In genomic region chr9:104586496-104587180, GRCh38 we compare ENCODE assay signal across 27 cellular contexts. TPM values are rescaled to one million over a fixed set of nuclear protein-coding genes. Genes with fewer than 3 reads are reported as not detected.
DNase-seq lines count a peak whose midpoint lies in the region; ATAC-seq and TF ChIP-seq lines count a peak whose summit lies in the region.
"Had no signal": no experiment of that assay in that cellular context is flagged by ENCODE, and none has a peak within 500 bp of the region (broad histone marks: within the 10 kb centered on the region; RNA-seq: fewer than 3 reads in every experiment).

No MANE protein-coding gene starts in this region.

- DNase-seq in A673 (ENCODE audit: low spot score) (peak; percentile 17), GM23248 (peak; percentile 77), cardiac fibroblast (ENCODE audit: low read depth in 2 of 2) (peak; percentile 20 to 54), right cardiac atrium (peak in 2 of 3 donors; percentile 16 to 19), T-helper 2 cell (no peak), SK-N-SH (no peak)
- DNase-seq: activated CD4-positive, alpha-beta T cell treated with anti-CD3 and anti-CD28 coated beads, Interleukin-2, amount 50 U/mL, for 4 hours; activated gamma-delta T cell treated with Interleukin-2 at 50 U/mL for 16 hours; CD4-positive, alpha-beta memory T cell; effector memory CD8-positive, alpha-beta T cell; HFFc6; hypothalamus; kidney; NCI-H1048; NCI-H2029 treated with DMSO at 0.1 percent for 48 hours; nephron progenitor cell; stimulated activated CD4-positive, alpha-beta T cell treated with anti-CD3 and anti-CD28 coated beads, Interleukin-15, amount 100 ng/mL, for 24 hours; T-cell had no signal

- no peaks in the 10 kb centered on the region for H3K4me1 ChIP-seq in A673 (ENCODE audit: insufficient read depth, low read length, poor library complexity, severe bottlenecking)
- H3K4me1 ChIP-seq in GM23248 (ENCODE audit: insufficient read depth): peaks cover 17% of the 10 kb centered on the region
- H3K4me1 ChIP-seq in right cardiac atrium (ENCODE audit: control insufficient read depth, insufficient read depth, low read length): no peaks in the 10 kb centered on the region
- no peaks in the 10 kb centered on the region for H3K4me1 ChIP-seq in SK-N-SH (ENCODE audit: control insufficient read depth in 1 of 2, insufficient read depth in 2 of 2, low read depth in 1 of 2, low read length in 1 of 2)

- no peak overlapping the region for H3K27ac ChIP-seq in A673 (ENCODE audit: low read depth, low read length, poor library complexity, severe bottlenecking)
- peak overlapping the region; percentile 84 for H3K27ac ChIP-seq in GM23248
- no peak overlapping the region for H3K27ac ChIP-seq in right cardiac atrium (ENCODE audit: low read length)
- no peak overlapping the region for H3K27ac ChIP-seq in SK-N-SH (ENCODE audit: low read depth in 2 of 2, low read length in 1 of 2)
- H3K27ac ChIP-seq: thoracic aorta had no signal

- H3K4me2 ChIP-seq in GM23248 (ENCODE audit: unreplicated experiment) (peak overlapping the region; percentile 38), SK-N-SH (no peak overlapping the region)

- no peak for TF ChIP-seq EP300 in SK-N-SH (IDR thresholded peaks at IDR 0.05; ENCODE audit: borderline replicate concordance in 1 of 2, low read depth in 1 of 2, low read length in 1 of 2)

- H3K9me2 ChIP-seq in GM23248 (ENCODE audit: insufficient read depth) (no peaks in the 10 kb centered on the region), SK-N-SH (no peaks in the 10 kb centered on the region)

- BruUV-seq in A673 (replicated peaks; lab: Mats Ljungman, UMichigan): no TSS peak

- peak in 1 of 2 donors; percentile 61 for ATAC-seq in right cardiac atrium
- ATAC-seq in GM21576 (IDR thresholded peaks at IDR 0.05; ENCODE audit: unreplicated experiment): no peak
- ATAC-seq in GM21619 (IDR thresholded peaks at IDR 0.05; ENCODE audit: unreplicated experiment): no peak
- ATAC-seq: effector memory CD8-positive, alpha-beta T cell; K562; stimulated activated effector memory CD8-positive, alpha-beta T cell treated with anti-CD3 and anti-CD28 coated beads, Interleukin-12 subunit alpha, Interleukin-12 subunit beta, amount 100 ng/mL, for 72 hours; T-cell had no signal

- in situ Hi-C loops in GM23248 (cut with MboI): no loop called here

- WGBS in GM23248 (ENCODE audit: low coverage in 1 of 2, low lambda C conversion rate in 2 of 2, missing lambda C conversion rate in 2 of 2), 2 experiments: 0% methylated on average over 1 of the region's 1 CpG
- 57% methylated on average over 1 of the region's 1 CpG for WGBS in right cardiac atrium
- 9% methylated on average over 1 of the region's 1 CpG for WGBS in SK-N-SH (ENCODE audit: low lambda C conversion rate)

- H3K27me3 ChIP-seq in A673 (replicated peaks; ENCODE audit: insufficient read depth, low read depth, low read length, poor library complexity): no peaks in the 10 kb centered on the region
- H3K27me3 ChIP-seq in GM23248 (replicated peaks; ENCODE audit: insufficient read depth): no peaks in the 10 kb centered on the region
- no peaks in the 10 kb centered on the region for H3K27me3 ChIP-seq in right cardiac atrium (ENCODE audit: control insufficient read depth, insufficient read depth)
- no peaks in the 10 kb centered on the region for H3K27me3 ChIP-seq in SK-N-SH (ENCODE audit: insufficient read depth)

- H3K36me3 ChIP-seq in A673 (ENCODE audit: insufficient read depth, low read length, poor library complexity, severe bottlenecking) (no peaks in the 10 kb centered on the region), GM23248 (ENCODE audit: low read depth) (no peaks in the 10 kb centered on the region), SK-N-SH (replicated peaks in 1 of 2; ENCODE audit: control insufficient read depth in 1 of 2, insufficient read depth in 2 of 2, low read length in 1 of 2) (no peaks in the 10 kb centered on the region)
- H3K36me3 ChIP-seq: thoracic aorta had no signal

- intact Hi-C loops in A673 (cut with micrococcal nuclease; ENCODE audit: unreplicated experiment) (no loop called here), right cardiac atrium (cut with DNase I) (no loop called here)

- H3K9ac ChIP-seq in GM23248 (peak overlapping the region; percentile 57), SK-N-SH (no peak overlapping the region)

- CTCF ChIA-PET in A673 (lab: Charles Lee) (no interaction called here), SK-N-SH (lab: Yijun Ruan, JAX) (no interaction called here)

- POLR2A ChIA-PET in A673 (lab: Charles Lee; ENCODE audit: low non-redundant PET): no interaction called here
- POLR2A ChIA-PET in SK-N-SH (lab: Yijun Ruan, JAX): no interaction called here

- H3F3A ChIP-seq in GM23248 (ENCODE audit: insufficient read depth): peaks cover 8% of the 10 kb centered on the region; the same call in 1 of the 2 replicates
- H3F3A ChIP-seq in SK-N-SH (replicated peaks; ENCODE audit: insufficient read depth): no peaks in the 10 kb centered on the region

- H2AFZ ChIP-seq in GM23248 (peak overlapping the region; percentile 13; the same call in 1 of the 2 replicates), SK-N-SH (ENCODE audit: low read depth) (no peak overlapping the region)

- no peak overlapping the region for H3K4me3 ChIP-seq in A673 (ENCODE audit: low read depth, low read length, poor library complexity, severe bottlenecking)
- no peak overlapping the region for H3K4me3 ChIP-seq in GM23248
- H3K4me3 ChIP-seq in cardiac fibroblast (replicated peaks in 1 of 2; ENCODE audit: low read depth in 2 of 2, low read length in 2 of 2): no peak overlapping the region
- no peak overlapping the region for H3K4me3 ChIP-seq in right cardiac atrium (ENCODE audit: low read length)
- no peak overlapping the region for H3K4me3 ChIP-seq in SK-N-SH (ENCODE audit: low read depth in 2 of 2, low read length in 1 of 2)
- H3K4me3 ChIP-seq: K562, thoracic aorta had no signal

- no peaks in the 10 kb centered on the region for H3K9me3 ChIP-seq in A673 (ENCODE audit: low read depth, low read length, poor library complexity, severe bottlenecking)
- H3K9me3 ChIP-seq in GM23248 (ENCODE audit: low read depth): no peaks in the 10 kb centered on the region
- no peaks in the 10 kb centered on the region for H3K9me3 ChIP-seq in right cardiac atrium (ENCODE audit: control insufficient read depth, low read length)
- H3K9me3 ChIP-seq in SK-N-SH: no peaks in the 10 kb centered on the region
- H3K9me3 ChIP-seq: thoracic aorta had no signal

- no peak for TF ChIP-seq CTCF in A673 (conservative IDR thresholded peaks at IDR 0.05; ENCODE audit: low read depth, low read length)
- TF ChIP-seq CTCF in cardiac fibroblast (IDR thresholded peaks at IDR 0.05; ENCODE audit: low read depth, low read length): no peak
- no peak for TF ChIP-seq CTCF in SK-N-SH (IDR thresholded peaks at IDR 0.05)

- TF ChIP-seq RAD21 in SK-N-SH (IDR thresholded peaks at IDR 0.05; ENCODE audit: low read length): no peak

- H4K20me1 ChIP-seq in GM23248 (ENCODE audit: insufficient read depth) (no peaks in the 10 kb centered on the region), SK-N-SH (ENCODE audit: insufficient read depth) (no peaks in the 10 kb centered on the region)

- H3K79me2 ChIP-seq in GM23248 (ENCODE audit: insufficient read depth) (no peaks in the 10 kb centered on the region), SK-N-SH (ENCODE audit: insufficient read depth) (no peaks in the 10 kb centered on the region)

TF ChIP-seq in SK-N-SH, 30 proteins besides CTCF, POLR2A, EP300 and RAD21 (continues in another document):
- TF ChIP-seq USF1 (IDR thresholded peaks at IDR 0.05; ENCODE audit: borderline replicate concordance, low read depth) (no peak), ELF1 (IDR thresholded peaks at IDR 0.05) (no peak)

RNA-seq across cellular contexts. Expression of gene OR13C5, which starts 12.6 kb away (rescaled TPM):
- total RNA-seq in A673 (2021): not detected in 2 replicates
- total RNA-seq in GM23248 (2014; rRNA removed; shearing (Covaris generic)): not detected in 2 replicates
- polyA plus RNA-seq in GM23248 (2016; fragmentation: Nextera tagmentation; extraction: Ambion mirVana): not detected in 2 replicates
- not detected for total RNA-seq in right cardiac atrium
- not detected for polyA plus RNA-seq in right cardiac atrium
- polyA plus RNA-seq in SK-N-SH (2012; rRNA removed): not detected in 2 replicates
- not detected in 2 replicates for polyA plus RNA-seq in SK-N-SH (2012; cell fraction: cytosol; rRNA removed)
- not detected in 2 replicates for polyA plus RNA-seq in SK-N-SH (2012; cell fraction: nucleus; rRNA removed)
- total RNA-seq: CD4-positive, alpha-beta memory T cell; fibroblast of lung; HFFc6; K562; kidney; NCI-H460; progenitor cell of endocrine pancreas; T-cell; thoracic aorta had no signal
- polyA plus RNA-seq: CD4-positive, alpha-beta memory T cell; fibroblast of lung; K562 had no signal

RNA-seq across cellular contexts. Expression of gene OR13C8, which starts 17.7 kb away (rescaled TPM):
- total RNA-seq in A673 (2021) (not detected in 2 replicates), right cardiac atrium (not detected)
- total RNA-seq in GM23248 (2014; rRNA removed; shearing (Covaris generic)): not detected in 2 replicates
- polyA plus RNA-seq in GM23248 (2016; fragmentation: Nextera tagmentation; extraction: Ambion mirVana) (not detected in 2 replicates), right cardiac atrium (not detected), SK-N-SH (2012; rRNA removed) (not detected in 2 replicates)
- polyA plus RNA-seq in SK-N-SH (2012; cell fraction: cytosol; rRNA removed): not detected in 2 replicates
- polyA plus RNA-seq in SK-N-SH (2012; cell fraction: nucleus; rRNA removed): not detected in 2 replicates
- total RNA-seq: CD4-positive, alpha-beta memory T cell; cerebellum; fibroblast of lung; HFFc6; K562; kidney; NCI-H460; progenitor cell of endocrine pancreas; T-cell; thoracic aorta had no signal
- polyA plus RNA-seq: CD4-positive, alpha-beta memory T cell; fibroblast of lung; K562 had no signal

RNA-seq across cellular contexts. Expression of gene OR13C2, which starts 18.8 kb away (rescaled TPM):
- total RNA-seq in A673 (2021) (not detected in 2 replicates), right cardiac atrium (not detected)
- not detected in 2 replicates for total RNA-seq in GM23248 (2014; rRNA removed; shearing (Covaris generic))
- polyA plus RNA-seq in GM23248 (2016; fragmentation: Nextera tagmentation; extraction: Ambion mirVana) (not detected in 2 replicates), right cardiac atrium (not detected), SK-N-SH (2012; rRNA removed) (not detected in 2 replicates)
- polyA plus RNA-seq in SK-N-SH (2012; cell fraction: cytosol; rRNA removed): not detected in 2 replicates
- polyA plus RNA-seq in SK-N-SH (2012; cell fraction: nucleus; rRNA removed): not detected in 2 replicates
- total RNA-seq: CD4-positive, alpha-beta memory T cell; fibroblast of lung; HFFc6; K562; kidney; NCI-H460; T-cell; thoracic aorta had no signal
- polyA plus RNA-seq: CD4-positive, alpha-beta memory T cell; fibroblast of lung; K562 had no signal

RNA-seq across cellular contexts. Expression of gene OR13C9, which starts 31.4 kb away (rescaled TPM):
- not detected in 2 replicates for total RNA-seq in A673 (2021)
- total RNA-seq in GM23248 (2014; rRNA removed; shearing (Covaris generic)): not detected in 2 replicates
- not detected in 2 replicates for polyA plus RNA-seq in GM23248 (2016; fragmentation: Nextera tagmentation; extraction: Ambion mirVana)
- total RNA-seq in right cardiac atrium: not detected
- polyA plus RNA-seq in right cardiac atrium: not detected
- polyA plus RNA-seq in SK-N-SH (2012; rRNA removed): not detected in 2 replicates
- polyA plus RNA-seq in SK-N-SH (2012; cell fraction: cytosol; rRNA removed): not detected in 2 replicates
- polyA plus RNA-seq in SK-N-SH (2012; cell fraction: nucleus; rRNA removed): not detected in 2 replicates
- total RNA-seq: CD4-positive, alpha-beta memory T cell; fibroblast of lung; HFFc6; K562; kidney; NCI-H460; T-cell; thoracic aorta had no signal
- polyA plus RNA-seq: CD4-positive, alpha-beta memory T cell; fibroblast of lung; K562 had no signal

RNA-seq across cellular contexts. Expression of gene OR13C3, which starts 50.0 kb away (rescaled TPM):
- total RNA-seq in A673 (2021) (not detected in 2 replicates), right cardiac atrium (not detected)
- not detected in 2 replicates for total RNA-seq in GM23248 (2014; rRNA removed; shearing (Covaris generic))
- polyA plus RNA-seq in GM23248 (2016; fragmentation: Nextera tagmentation; extraction: Ambion mirVana) (not detected in 2 replicates), right cardiac atrium (not detected), SK-N-SH (2012; rRNA removed) (not detected in 2 replicates)
- not detected in 2 replicates for polyA plus RNA-seq in SK-N-SH (2012; cell fraction: cytosol; rRNA removed)
- not detected in 2 replicates for polyA plus RNA-seq in SK-N-SH (2012; cell fraction: nucleus; rRNA removed)
- total RNA-seq: CD4-positive, alpha-beta memory T cell; fibroblast of lung; HFFc6; K562; kidney; NCI-H460; progenitor cell of endocrine pancreas; T-cell; thoracic aorta had no signal
- polyA plus RNA-seq: CD4-positive, alpha-beta memory T cell; fibroblast of lung; K562 had no signal

Comparison
In these comparisons a context has a peak if more than half of its experiments do, and no peak if none do; other contexts are left out.
1. DNase-seq: peak in A673 (single experiment), GM23248 (single experiment), cardiac fibroblast (2 of 2) and right cardiac atrium (2 of 3); none in T-helper 2 cell (0 of 5) and SK-N-SH (single experiment).